9 cellular contexts compared by ENCODE assay signal in genomic region chr17:62819511-62820221, GRCh38. TPM values are rescaled to one million over a fixed set of nuclear protein-coding genes. Genes with fewer than 3 reads are reported as not detected.
DNase-seq lines count a peak whose midpoint lies in the region; ATAC-seq and TF ChIP-seq lines count a peak whose summit lies in the region.
"Had no signal": no experiment of that assay in that cellular context is flagged by ENCODE, and none has a peak within 500 bp of the region (broad histone marks: within the 10 kb centered on the region; RNA-seq: fewer than 3 reads in every experiment).

No MANE protein-coding gene starts in this region.

- CTCF ChIA-PET in AG04450 (lab: Charles Lee), result no interaction called here
- CTCF ChIA-PET in OCI-LY7 (lab: Charles Lee; ENCODE audit: unreplicated experiment), result no interaction called here

- 11 to 16% methylated on average over 12 of the region's 12 CpGs for WGBS in thyroid gland, 2 donors

- peaks cover 24% of the 10 kb centered on the region for H3K4me1 Mint-ChIP-seq in brain

- POLR2A ChIA-PET in AG04450 (lab: Yijun Ruan, JAX), result no interaction called here
- POLR2A ChIA-PET in OCI-LY7 (lab: Charles Lee), result no interaction called here

- H3K79me2 ChIP-seq in OCI-LY7 (ENCODE audit: insufficient read depth, low read depth, low read length), result no peaks in the 10 kb centered on the region

- peak overlapping the region; percentile 96 for H3K27ac ChIP-seq in AG04450 (ENCODE audit: low read depth, low read length)
- H3K27ac ChIP-seq in thyroid gland, result no peak overlapping the region
- no peak overlapping the region for H3K27ac ChIP-seq in OCI-LY7 (ENCODE audit: low read depth, low read length, poor library complexity, severe bottlenecking)

- no peaks in the 10 kb centered on the region for H3K9me2 ChIP-seq in OCI-LY7 (ENCODE audit: insufficient read depth, low read length)

- TF ChIP-seq CTCF in AG04450 (IDR thresholded peaks at IDR 0.05; ENCODE audit: low read depth, low read length), result no peak
- TF ChIP-seq CTCF in brain (conservative IDR thresholded peaks at IDR 0.05), result no peak
- TF ChIP-seq CTCF in thyroid gland (IDR thresholded peaks at IDR 0.05), result no peak
- TF ChIP-seq CTCF in OCI-LY7 (conservative IDR thresholded peaks at IDR 0.05; ENCODE audit: low read length), result no peak

- no peak for TF ChIP-seq POLR2A in thyroid gland (IDR thresholded peaks at IDR 0.05)

- ATAC-seq in HG03280 (IDR thresholded peaks at IDR 0.05; ENCODE audit: unreplicated experiment), result no peak
- ATAC-seq: GM12878 had no signal

- intact Hi-C loops in thyroid gland (cut with DNase I) (no loop called here), OCI-LY7 (cut with micrococcal nuclease; ENCODE audit: unreplicated experiment) (no loop called here)

- H3K36me3 ChIP-seq in thyroid gland (no peaks in the 10 kb centered on the region), OCI-LY7 (ENCODE audit: insufficient read depth, low read length) (no peaks in the 10 kb centered on the region)

- H3K4me3 ChIP-seq in AG04450 (ENCODE audit: low read depth, low read length) (peak overlapping the region; percentile 38), thyroid gland (replicated peaks in 1 of 3) (no peak overlapping the region), OCI-LY7 (ENCODE audit: low read depth, low read length, poor library complexity, severe bottlenecking) (no peak overlapping the region)
- H3K4me3 ChIP-seq: GM12878 had no signal

- peaks cover 2 to 10% (median 4%) of the 10 kb centered on the region in 5 experiments for H3K9me3 Mint-ChIP-seq in brain

- H3K4me3 Mint-ChIP-seq in brain, result peak overlapping the region in 3 of 5 experiments; percentile 12 to 74 (median 45)

- no peak overlapping the region for H2AFZ ChIP-seq in OCI-LY7 (ENCODE audit: low read length)

- H3K9me3 ChIP-seq in AG04450 (ENCODE audit: control insufficient read depth, insufficient read depth, low read length) (no peaks in the 10 kb centered on the region), thyroid gland (no peaks in the 10 kb centered on the region), OCI-LY7 (ENCODE audit: low read length) (no peaks in the 10 kb centered on the region)

- no TSS peak for BruUV-seq in OCI-LY7 (replicated peaks; lab: Mats Ljungman, UMichigan)

- H4K20me1 ChIP-seq in OCI-LY7 (ENCODE audit: insufficient read depth, low read length), result no peaks in the 10 kb centered on the region

- no peak overlapping the region for H3K4me2 ChIP-seq in OCI-LY7 (ENCODE audit: low read length)

- DNase-seq in AG04450 (ENCODE audit: low read depth, low spot score) (peak; percentile 92), HuH-7.5 (ENCODE audit: low spot score) (peak; percentile 27), left kidney (ENCODE audit: low read depth, low spot score) (peak; percentile 93), thyroid gland (peak; percentile 79 to 83), OCI-LY7 (ENCODE audit: low spot score) (no peak), NCI-H345 (lab: John Stamatoyannopoulos, UW) (no peak)

- H3K4me1 ChIP-seq in thyroid gland (peaks cover 0 to 23% of the 10 kb centered on the region in 2 donors), OCI-LY7 (ENCODE audit: insufficient read depth, low read length, poor library complexity, severe bottlenecking) (no peaks in the 10 kb centered on the region)

- H3K27ac Mint-ChIP-seq in brain, result peak overlapping the region; percentile 45 to 96 (median 83)

- H3K36me3 Mint-ChIP-seq in brain, result no peaks in the 10 kb centered on the region

- no peaks in the 10 kb centered on the region for H3K27me3 ChIP-seq in AG04450 (ENCODE audit: control insufficient read depth, insufficient read depth, low read length)
- no peaks in the 10 kb centered on the region for H3K27me3 ChIP-seq in thyroid gland

- peaks cover 3% of the 10 kb centered on the region for H3K27me3 Mint-ChIP-seq in brain

RNA-seq across cellular contexts. Expression of gene MARCHF10, which starts 11.6 kb away (rescaled TPM):
- polyA plus RNA-seq in AG04450 (2011; rRNA removed), result 0.14 and 0.25 TPM in 2 replicates
- 0.09 TPM in 1 of 2 replicates, not detected in the other for polyA minus RNA-seq in AG04450 (2011; rRNA and poly(A)+ RNA removed)
- 5.6 TPM for polyA plus RNA-seq in brain (ENCODE audit: insufficient read depth, low read depth, low replicate concordance)
- total RNA-seq in thyroid gland, result under 1 TPM in 2 of 4 donors, not detected in 2; 0.29 to 0.81 TPM
- total RNA-seq in OCI-LY7 (2014; rRNA removed; shearing (Covaris generic)), result not detected in 2 replicates
- total RNA-seq in OCI-LY7 (2022), result not detected in 2 replicates

Comparison
In these comparisons a context has a peak if more than half of its experiments do, and no peak if none do; other contexts are left out.
1. DNase-seq: peak in AG04450 (single experiment), HuH-7.5 (single experiment), left kidney (single experiment) and thyroid gland (2 of 2); none in OCI-LY7 (single experiment) and NCI-H345 (single experiment).